Comparison of ENCODE assay signal across 20 cellular contexts in the genomic region with DNA sequence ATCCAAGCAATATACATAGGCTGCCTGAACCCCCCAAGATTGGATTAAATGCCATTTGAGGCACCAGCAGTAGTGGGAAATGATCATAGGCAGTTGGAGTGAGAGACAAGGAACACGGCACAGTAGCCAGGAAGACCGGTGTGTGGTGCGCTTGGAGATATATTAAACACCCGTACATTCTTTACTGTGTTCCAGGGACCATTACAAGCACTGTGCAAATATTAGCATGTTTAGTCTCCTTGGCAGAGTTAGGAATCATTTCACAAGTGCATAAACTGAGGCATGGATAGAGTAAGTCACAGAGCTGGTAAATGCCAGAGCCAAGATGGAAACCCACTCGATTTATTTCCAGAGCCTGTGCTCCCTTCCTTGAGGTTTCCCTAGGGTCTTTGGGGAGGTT. TPM values are rescaled to one million over a fixed set of nuclear protein-coding genes. Genes with fewer than 3 reads are reported as not detected.
DNase-seq lines count a peak whose midpoint lies in the region; ATAC-seq, FAIRE-seq and TF ChIP-seq lines count a peak whose summit lies in the region.
"Had no signal": no experiment of that assay in that cellular context is flagged by ENCODE, and none has a peak within 500 bp of the region (broad histone marks: within the 10 kb centered on the region; RNA-seq: fewer than 3 reads in every experiment).

No MANE protein-coding gene starts in this region.

- no peaks in the 10 kb centered on the region for H3K9me3 Mint-ChIP-seq in HFFc6
- H3K9me3 Mint-ChIP-seq: H9 had no signal

- TF ChIP-seq EP300 in A549 (IDR thresholded peaks at IDR 0.05) = no peak

- H3K27me3 ChIP-seq in Panc1 (ENCODE audit: control insufficient read depth, insufficient read depth, low read length) = no peaks in the 10 kb centered on the region
- H3K27me3 ChIP-seq in mesenchymal stem cell (ENCODE audit: control insufficient read depth in 1 of 2, insufficient read depth in 1 of 2, low read length in 2 of 2) = no peaks in the 10 kb centered on the region
- no peaks in the 10 kb centered on the region for H3K27me3 ChIP-seq in upper lobe of right lung
- H3K27me3 ChIP-seq: BE2C had no signal

- no peak for DNase-seq in A549 (ENCODE audit: low read depth in 1 of 2, low spot score in 1 of 2)
- DNase-seq in Panc1 (ENCODE audit: low read depth, low spot score) = no peak
- DNase-seq in mesenchymal stem cell = no peak
- no peak for DNase-seq in upper lobe of right lung
- no peak for DNase-seq in activated CD8-positive, alpha-beta memory T cell treated with anti-CD3 and anti-CD28 coated beads for 24 hours
- DNase-seq in HFFc6 = no peak
- DNase-seq in NCI-H2196 (lab: John Stamatoyannopoulos, UW; ENCODE audit: unreplicated experiment) = no peak
- DNase-seq: 8988T; BE2C; C1 segment of cervical spinal cord; Caco-2; CD4-positive, CD25-positive, alpha-beta regulatory T cell; H9 had no signal

- no peaks in the 10 kb centered on the region for H3K79me1 ChIP-seq in mesenchymal stem cell (replicated peaks; ENCODE audit: low read length, poor library complexity, severe bottlenecking)

- no peak overlapping the region for H3K4me3 Mint-ChIP-seq in HFFc6
- H3K4me3 Mint-ChIP-seq: CD4-positive, CD25-positive, alpha-beta regulatory T cell; H9; IgD-negative memory B cell had no signal

- H3K9ac ChIP-seq in mesenchymal stem cell (ENCODE audit: low read length) = no peak overlapping the region

- H3K27me3 Mint-ChIP-seq in HFFc6 (ENCODE audit: insufficient read depth) = peaks cover 3% of the 10 kb centered on the region

- no peak overlapping the region for H3K27ac Mint-ChIP-seq in HFFc6
- H3K27ac Mint-ChIP-seq: CD4-positive, CD25-positive, alpha-beta regulatory T cell; H9 had no signal

- H2AFZ ChIP-seq in mesenchymal stem cell (ENCODE audit: low read depth, low read length) = no peak overlapping the region

- H3K9me3 ChIP-seq in A549 (no peaks in the 10 kb centered on the region), Panc1 (ENCODE audit: control insufficient read depth, insufficient read depth, low read depth, low read length) (no peaks in the 10 kb centered on the region; the same call in 1 of the 2 replicates), mesenchymal stem cell (ENCODE audit: control insufficient read depth, low read length) (no peaks in the 10 kb centered on the region), upper lobe of right lung (no peaks in the 10 kb centered on the region)
- H3K9me3 ChIP-seq: BE2C, Caco-2 had no signal

- H3K27ac ChIP-seq in A549 (peak overlapping the region; percentile 87 to 92; a peak in 5 of 6 replicates), Panc1 (ENCODE audit: low read length) (peak overlapping the region; percentile 99), mesenchymal stem cell (ENCODE audit: low read length, poor library complexity, severe bottlenecking) (no peak overlapping the region), upper lobe of right lung (no peak overlapping the region)
- H3K27ac ChIP-seq: HL-60 had no signal

- TF ChIP-seq RAD21 in A549 (conservative IDR thresholded peaks at IDR 0.05 in 1 of 2, IDR thresholded peaks at IDR 0.05 in 1 of 2) = no peak

- H3K4me3 ChIP-seq in A549 (no peak overlapping the region), Panc1 (ENCODE audit: low read depth in 2 of 2, low read length in 2 of 2) (no peak overlapping the region), mesenchymal stem cell (ENCODE audit: insufficient read depth in 1 of 2, low read depth in 1 of 2, low read length in 2 of 2) (no peak overlapping the region), upper lobe of right lung (no peak overlapping the region)

- no peaks in the 10 kb centered on the region for H3K36me3 ChIP-seq in Panc1 (ENCODE audit: control insufficient read depth, insufficient read depth, low read length)
- no peaks in the 10 kb centered on the region for H3K36me3 ChIP-seq in mesenchymal stem cell (ENCODE audit: control insufficient read depth in 1 of 2, insufficient read depth in 2 of 2, low read depth in 1 of 2, low read length in 2 of 2)
- no peaks in the 10 kb centered on the region for H3K36me3 ChIP-seq in upper lobe of right lung
- H3K36me3 ChIP-seq: BE2C had no signal

- H3K18ac ChIP-seq in mesenchymal stem cell (ENCODE audit: low read depth in 1 of 2, low read length in 2 of 2) = no peak overlapping the region

- intact Hi-C loops in Panc1 (cut with micrococcal nuclease; ENCODE audit: unreplicated experiment) = no loop called here
- intact Hi-C loops in upper lobe of right lung (cut with DNase I) = no loop called here

- H3K23ac ChIP-seq in mesenchymal stem cell (ENCODE audit: low read length in 2 of 2) = no peak overlapping the region

- H4K8ac ChIP-seq in mesenchymal stem cell (ENCODE audit: low read length) = no peak overlapping the region

- in situ Hi-C loops in Panc1 (cut with HindIII; ENCODE audit: low pct_unique_long_range_greater_than_20kb, low sequenced_read_pairs) = no loop called here

- peak overlapping the region in 1 of 2 experiments; percentile 61 for H2BK12ac ChIP-seq in mesenchymal stem cell (ENCODE audit: low read length in 2 of 2)

- TF ChIP-seq CTCF in A549 (IDR thresholded peaks at IDR 0.05) = no peak
- TF ChIP-seq CTCF in Panc1 (IDR thresholded peaks at IDR 0.05) = no peak
- TF ChIP-seq CTCF in upper lobe of right lung (IDR thresholded peaks at IDR 0.05) = no peak
- no peak for TF ChIP-seq CTCF in HFFc6 (IDR thresholded peaks at IDR 0.05)

- WGBS in A549 (ENCODE audit: missing lambda C conversion rate) = 58% methylated on average over 5 of the region's 5 CpGs
- WGBS in mesenchymal stem cell = 96% methylated on average over 5 of the region's 5 CpGs

- no peak for TF ChIP-seq POLR2A in A549 (IDR thresholded peaks at IDR 0.05; ENCODE audit: low read length)

- ATAC-seq in A549 = no peak
- ATAC-seq in Panc1 = no peak
- peak; percentile 11 for ATAC-seq in upper lobe of right lung

- H3K4me2 ChIP-seq in A549 (no peak overlapping the region), mesenchymal stem cell (ENCODE audit: low read length, poor library complexity, severe bottlenecking) (no peak overlapping the region)

- H3K4me1 Mint-ChIP-seq in HFFc6 (ENCODE audit: low read depth) = peaks cover 28% of the 10 kb centered on the region
- H3K4me1 Mint-ChIP-seq: CD4-positive, CD25-positive, alpha-beta regulatory T cell; IgD-negative memory B cell had no signal

- peak overlapping the region; percentile 12 for H2BK5ac ChIP-seq in mesenchymal stem cell (ENCODE audit: low read depth, low read length, poor library complexity, severe bottlenecking)

- CTCF ChIA-PET in A549 (lab: Yijun Ruan, JAX) (interaction anchor here (0.6 to 2.1 kb wide), 6 partner anchors 9 to 181 kb away, joined by 3 to 16 read pairs (median 3); no protein-coding TSS in a partner anchor), Panc1 (lab: Charles Lee) (no interaction called here)

- H3K4ac ChIP-seq in mesenchymal stem cell (ENCODE audit: low read depth in 1 of 2, low read length in 2 of 2) = no peak overlapping the region

- peaks cover 24% of the 10 kb centered on the region for H3K4me1 ChIP-seq in A549
- peaks cover 30% of the 10 kb centered on the region for H3K4me1 ChIP-seq in Panc1 (ENCODE audit: control insufficient read depth, insufficient read depth, low read length)
- H3K4me1 ChIP-seq in mesenchymal stem cell (ENCODE audit: control insufficient read depth, insufficient read depth, low read depth, low read length) = peaks cover 9% of the 10 kb centered on the region
- no peaks in the 10 kb centered on the region for H3K4me1 ChIP-seq in upper lobe of right lung
- H3K4me1 ChIP-seq: BE2C, Caco-2 had no signal

- H2BK120ac ChIP-seq in mesenchymal stem cell (ENCODE audit: low read depth, low read length) = no peak overlapping the region

- H2AK5ac ChIP-seq in mesenchymal stem cell (ENCODE audit: low read length, severe bottlenecking) = no peak overlapping the region

- H4K91ac ChIP-seq in mesenchymal stem cell (ENCODE audit: low read length) = no peak overlapping the region

- BruUV-seq in Panc1 (replicated peaks; lab: Mats Ljungman, UMichigan) = no TSS peak

- H3K14ac ChIP-seq in mesenchymal stem cell (ENCODE audit: low read length in 2 of 2) = no peak overlapping the region

- no peak for FAIRE-seq in A549 (lab: Jason Lieb, UNC)
- FAIRE-seq: D721Med, G401.6, GM12891, GM19239, H1 had no signal

- H2BK15ac ChIP-seq in mesenchymal stem cell (ENCODE audit: low read depth, poor library complexity, severe bottlenecking) = no peak overlapping the region

- POLR2A ChIA-PET in A549 (lab: Yijun Ruan, JAX) (no interaction called here), Panc1 (lab: Charles Lee) (no interaction called here)

- H3K36me3 Mint-ChIP-seq in HFFc6 (ENCODE audit: low read depth) = peaks cover 5% of the 10 kb centered on the region; the same call in 1 of the 2 replicates
- H3K36me3 Mint-ChIP-seq: CD4-positive, CD25-positive, alpha-beta regulatory T cell had no signal

TF ChIP-seq in A549, 52 proteins besides CTCF, POLR2A, EP300 and RAD21:
- TF ChIP-seq RARB (CRISPR knock-in tag; IDR thresholded peaks at IDR 0.05) = no peak

RNA-seq across cellular contexts. Expression of gene TNRC6A, which starts 31.1 kb away (rescaled TPM):
- 51.6 and 61.2 TPM in 2 replicates for polyA plus RNA-seq in A549 (2011; rRNA removed)
- polyA plus RNA-seq in A549 (2012; cell fraction: cytosol; rRNA removed) = 27.0 and 30.6 TPM in 2 replicates
- polyA plus RNA-seq in A549 (2012; cell fraction: nucleus; rRNA removed) = 77.1 and 86.0 TPM in 2 replicates
- 26.7 to 28.8 TPM (median 27.9 TPM) in 3 replicates for polyA plus RNA-seq in A549 (2017; fragmentation: RNase III; extraction: RNeasy Plus Mini Kit Qiagen cat#74134 plus additional on column Dnase treatment)
- polyA minus RNA-seq in A549 (2011; rRNA and poly(A)+ RNA removed) = 104 and 125 TPM in 2 replicates
- 53.6 TPM for total RNA-seq in Panc1 (2021; ENCODE audit: unreplicated experiment)
- polyA plus RNA-seq in Panc1 (2012; ENCODE audit: insufficient read length) = 36.2 TPM
- polyA plus RNA-seq in mesenchymal stem cell (2013, experiment 1 of 2) = 27.6 TPM
- polyA plus RNA-seq in mesenchymal stem cell (2013, experiment 2 of 2) = 25.0 TPM
- total RNA-seq in upper lobe of right lung = 46.5 TPM
- total RNA-seq in HFFc6 (2021; fragmentation: NEBNext Ultra II Directional; extraction: Animal tissue kit (Norgen Biotek cat#: 25700)) = 10 to 100 TPM; 40.7 to 49.3 (median 41.7) TPM

Comparison
In these comparisons a context has a peak if more than half of its experiments do, and no peak if none do; other contexts are left out.
1. H3K27ac ChIP-seq: peak in A549 (2 of 2) and Panc1 (single experiment); none in mesenchymal stem cell (single experiment) and upper lobe of right lung (single experiment).